8 cellular contexts compared by ENCODE assay signal in genomic region chr4:118969359-118969758, GRCh38.
DNase-seq lines count a peak whose midpoint lies in the region; ATAC-seq and TF ChIP-seq lines count a peak whose summit lies in the region.

No MANE protein-coding gene starts in this region.

- ATAC-seq in HG02610 (IDR thresholded peaks at IDR 0.05; ENCODE audit: unreplicated experiment) (no peak), GM19324 (IDR thresholded peaks at IDR 0.05; ENCODE audit: low FRiP score, unreplicated experiment) (no peak)

- H3K27me3 Mint-ChIP-seq in osteocyte (ENCODE audit: unreplicated experiment): no peaks in the 10 kb centered on the region

- no peak overlapping the region for H3K4me3 Mint-ChIP-seq in osteocyte (ENCODE audit: unreplicated experiment)

- TF ChIP-seq CTCF in AG09309 (IDR thresholded peaks at IDR 0.05; ENCODE audit: control insufficient read depth, insufficient read depth, low read depth, low read length, missing control alignments) (peak; percentile 73), HEK293 (tag by site-specific recombination; IDR thresholded peaks at IDR 0.05) (no peak), esophagus squamous epithelium (IDR thresholded peaks at IDR 0.05) (peak; percentile 27 to 79 (median 62)), osteocyte (IDR thresholded peaks at IDR 0.05) (peak; percentile 74)

- H3K9me3 Mint-ChIP-seq in osteocyte (ENCODE audit: unreplicated experiment): no peaks in the 10 kb centered on the region

- DNase-seq in AG09309 (ENCODE audit: low read depth) (no peak), RKO (ENCODE audit: low spot score) (peak; percentile 69), esophagus squamous epithelium (lab: John Stamatoyannopoulos, UW) (no peak), osteocyte (ENCODE audit: extremely low spot score, unreplicated experiment) (no peak), mesenteric fat pad (ENCODE audit: low spot score) (no peak)

- POLR2A ChIA-PET in HEK293 (lab: Yijun Ruan, JAX): no interaction called here

- H3K27ac Mint-ChIP-seq in osteocyte (ENCODE audit: unreplicated experiment): no peak overlapping the region

- H3K36me3 Mint-ChIP-seq in osteocyte (ENCODE audit: unreplicated experiment): no peaks in the 10 kb centered on the region

- H3K4me3 ChIP-seq in AG09309 (ENCODE audit: control insufficient read depth, low read depth, low read length): no peak overlapping the region
- no peak overlapping the region for H3K4me3 ChIP-seq in HEK293 (ENCODE audit: low read depth, low read length)
- no peak overlapping the region for H3K4me3 ChIP-seq in esophagus squamous epithelium

- no peaks in the 10 kb centered on the region for H3K4me1 ChIP-seq in HEK293 (ENCODE audit: control insufficient read depth, insufficient read depth, low read length)
- H3K4me1 ChIP-seq in esophagus squamous epithelium: peaks cover 9 to 79% (median 21%) of the 10 kb centered on the region in 3 donors

- H3K9me3 ChIP-seq in HEK293 (ENCODE audit: control insufficient read depth, insufficient read depth, low read depth, low read length) (no peaks in the 10 kb centered on the region), esophagus squamous epithelium (no peaks in the 10 kb centered on the region)

- H3K36me3 ChIP-seq in HEK293 (ENCODE audit: control insufficient read depth in 2 of 2, insufficient read depth in 1 of 2, low read length in 2 of 2): no peaks in the 10 kb centered on the region
- H3K36me3 ChIP-seq in esophagus squamous epithelium: no peaks in the 10 kb centered on the region

- peaks cover 65% of the 10 kb centered on the region for H3K4me1 Mint-ChIP-seq in osteocyte (ENCODE audit: unreplicated experiment)

- no peak overlapping the region for H3K27ac ChIP-seq in HEK293 (ENCODE audit: extremely low read depth, low read depth, low read length)
- H3K27ac ChIP-seq in esophagus squamous epithelium: peak overlapping the region in 3 of 4 donors; percentile 64 to 70 (median 66)

- 9 to 27% methylated on average over 5 of the region's 5 CpGs for WGBS in esophagus squamous epithelium, 2 donors

- intact Hi-C loops in esophagus squamous epithelium (cut with DNase I): loop anchor here (10.0 kb wide), 2 partner anchors 75 to 195 kb away; no protein-coding TSS in a partner anchor

- no peaks in the 10 kb centered on the region for H3K27me3 ChIP-seq in esophagus squamous epithelium

- CTCF ChIA-PET in HEK293 (lab: Yijun Ruan, JAX): interaction anchor here (0.6 to 1.9 kb wide), 9 partner anchors 12 to 249 kb away, joined by 3 to 27 read pairs (median 6); no protein-coding TSS in a partner anchor

- TF ChIP-seq POLR2A in esophagus squamous epithelium (IDR thresholded peaks at IDR 0.05): no peak

TF ChIP-seq in HEK293, 187 proteins besides CTCF, POLR2A, EP300 and RAD21:
- TF ChIP-seq KLF7 (tag by site-specific recombination; IDR thresholded peaks at IDR 0.05; ENCODE audit: borderline replicate concordance): no peak
- peak; percentile 78 for TF ChIP-seq ZNF654 (tag by site-specific recombination; IDR thresholded peaks at IDR 0.05; ENCODE audit: low read depth)
TF ChIP-seq in HEK293: peak in this region for 1.
